Comparison of ENCODE assay signal across 8 cellular contexts in genomic region chr19:584240-585001, GRCh38. TPM values are rescaled to one million over a fixed set of nuclear protein-coding genes. Genes with fewer than 3 reads are reported as not detected.
DNase-seq lines count a peak whose midpoint lies in the region; ATAC-seq and TF ChIP-seq lines count a peak whose summit lies in the region.

No MANE protein-coding gene starts in this region.

- H3K9me3 ChIP-seq in Loucy (ENCODE audit: insufficient read depth, low read depth, low read length) (no peaks in the 10 kb centered on the region), thyroid gland (no peaks in the 10 kb centered on the region)

- TF ChIP-seq POLR2A in thyroid gland (IDR thresholded peaks at IDR 0.05), result no peak

- 49 to 61% methylated on average over 17 of the region's 38 CpGs for WGBS in thyroid gland, 2 donors

- H2AFZ ChIP-seq in Loucy (ENCODE audit: low read length), result no peak overlapping the region

- H3K9me3 Mint-ChIP-seq in activated CD4-positive, alpha-beta memory T cell treated with anti-CD3 and anti-CD28 coated beads for 36 hours, result no peaks in the 10 kb centered on the region
- H3K9me3 Mint-ChIP-seq in naive B cell, result no peaks in the 10 kb centered on the region

- intact Hi-C loops in activated CD4-positive, alpha-beta memory T cell treated with anti-CD3 and anti-CD28 coated beads for 36 hours (cut with micrococcal nuclease), result loop anchor here (5.0 to 10.0 kb wide), 2 partner anchors 50 to 148 kb away; partner anchors contain the start of genes FGF22 and POLRMT
- intact Hi-C loops in thyroid gland (cut with DNase I), result no loop called here

- peak; percentile 87 for TF ChIP-seq CTCF in Loucy (conservative IDR thresholded peaks at IDR 0.05; ENCODE audit: low read length)
- TF ChIP-seq CTCF in thyroid gland (IDR thresholded peaks at IDR 0.05), result peak; percentile 32 to 68 (median 44)

- H3K27ac ChIP-seq in thyroid gland, result no peak overlapping the region

- H3K27me3 Mint-ChIP-seq in activated CD4-positive, alpha-beta memory T cell treated with anti-CD3 and anti-CD28 coated beads for 36 hours, result peaks cover 5% of the 10 kb centered on the region
- H3K27me3 Mint-ChIP-seq in naive B cell, result peaks cover 4 to 23% (median 5%) of the 10 kb centered on the region in 3 donors

- H3K4me1 ChIP-seq in Loucy (ENCODE audit: insufficient read depth, low read length, poor library complexity, severe bottlenecking), result peaks cover 6% of the 10 kb centered on the region
- peaks cover 0 to 10% of the 10 kb centered on the region in 2 donors for H3K4me1 ChIP-seq in thyroid gland

- H3K79me2 ChIP-seq in Loucy (ENCODE audit: insufficient read depth, low read length), result peaks cover 12% of the 10 kb centered on the region

- no peak overlapping the region for H3K4me3 Mint-ChIP-seq in activated CD4-positive, alpha-beta memory T cell treated with anti-CD3 and anti-CD28 coated beads for 36 hours
- H3K4me3 Mint-ChIP-seq in naive B cell, result no peak overlapping the region

- peak; percentile 82 for ATAC-seq in naive B cell (ENCODE audit: low read depth in 2 of 2)
- no peak for ATAC-seq in HG03280 (IDR thresholded peaks at IDR 0.05; ENCODE audit: unreplicated experiment)

- H3K4me2 ChIP-seq in Loucy (ENCODE audit: low read depth, low read length, poor library complexity, severe bottlenecking), result no peak overlapping the region

- no peaks in the 10 kb centered on the region for H3K9me2 ChIP-seq in Loucy (replicated peaks; ENCODE audit: low read depth, low read length)

- POLR2A ChIA-PET in activated CD4-positive, alpha-beta memory T cell treated with anti-CD3 and anti-CD28 coated beads for 36 hours (lab: Charles Lee), result interaction anchor here (0.8 kb wide), 1 partner anchor 42 kb away, joined by 3 read pairs; no protein-coding TSS in a partner anchor

- CTCF ChIA-PET in activated CD4-positive, alpha-beta memory T cell treated with anti-CD3 and anti-CD28 coated beads for 36 hours (lab: Charles Lee), result interaction anchor here (0.6 to 3.9 kb wide), 18 partner anchors 9 to 185 kb away, joined by 3 to 22 read pairs (median 5); partner anchors contain the start of gene RNF126

- H3F3A ChIP-seq in Loucy (ENCODE audit: low read depth), result no peaks in the 10 kb centered on the region

- DNase-seq in EL (peak; percentile 48), naive B cell (peak; percentile 67), thyroid gland (peak in 1 of 2 donors; percentile 14), NCI-H2029 (lab: John Stamatoyannopoulos, UW) (no peak)
- peak; percentile 74 for DNase-seq in activated CD4-positive, alpha-beta memory T cell treated with anti-CD3 and anti-CD28 coated beads for 36 hours
- DNase-seq in effector CD4-positive, alpha-beta T cell, result peak; percentile 61

- no peak overlapping the region for H3K27ac Mint-ChIP-seq in activated CD4-positive, alpha-beta memory T cell treated with anti-CD3 and anti-CD28 coated beads for 36 hours
- no peak overlapping the region for H3K27ac Mint-ChIP-seq in naive B cell

- peaks cover 9% of the 10 kb centered on the region for H4K20me1 ChIP-seq in Loucy (ENCODE audit: insufficient read depth, low read length, poor library complexity, severe bottlenecking)

- no peaks in the 10 kb centered on the region for H3K27me3 ChIP-seq in Loucy (ENCODE audit: insufficient read depth, low read length, poor library complexity, severe bottlenecking)
- H3K27me3 ChIP-seq in thyroid gland, result peaks cover 9% of the 10 kb centered on the region

- H3K4me3 ChIP-seq in Loucy (ENCODE audit: low read length, poor library complexity, severe bottlenecking), result no peak overlapping the region
- no peak overlapping the region for H3K4me3 ChIP-seq in thyroid gland (replicated peaks in 1 of 3)

- peaks cover 3% of the 10 kb centered on the region for H3K36me3 Mint-ChIP-seq in activated CD4-positive, alpha-beta memory T cell treated with anti-CD3 and anti-CD28 coated beads for 36 hours
- H3K36me3 Mint-ChIP-seq in naive B cell, result no peaks in the 10 kb centered on the region

- H3K36me3 ChIP-seq in Loucy (ENCODE audit: insufficient read depth, low read length) (peaks cover 33% of the 10 kb centered on the region; the same call in 1 of the 2 replicates), thyroid gland (peaks cover 29 to 30% of the 10 kb centered on the region in 2 donors)

- H3K4me1 Mint-ChIP-seq in activated CD4-positive, alpha-beta memory T cell treated with anti-CD3 and anti-CD28 coated beads for 36 hours (ENCODE audit: low read depth), result peaks cover 4% of the 10 kb centered on the region
- H3K4me1 Mint-ChIP-seq in naive B cell, result peaks cover 0 to 11% (median 2%) of the 10 kb centered on the region in 3 donors

- no peak overlapping the region for H3K9ac ChIP-seq in Loucy (ENCODE audit: low read depth, low read length, poor library complexity, severe bottlenecking)

RNA-seq across cellular contexts. Expression of gene HCN2, which starts 5.3 kb away (rescaled TPM):
- total RNA-seq in activated CD4-positive, alpha-beta memory T cell treated with anti-CD3 and anti-CD28 coated beads for 36 hours, result 1 to 10 TPM in 1 of 2 experiments, under 1 TPM in 1; 1.00 to 1.0 TPM
- polyA plus RNA-seq in naive B cell (ENCODE audit: low read depth in 6 of 6), result not detected
- total RNA-seq in thyroid gland, result not detected

RNA-seq across cellular contexts. Expression of gene BSG, which starts 12.0 kb away (rescaled TPM):
- 100 to 1,000 TPM; 185 to 205 TPM for total RNA-seq in activated CD4-positive, alpha-beta memory T cell treated with anti-CD3 and anti-CD28 coated beads for 36 hours
- 100 to 1,000 TPM; 205 to 270 (median 235) TPM for polyA plus RNA-seq in naive B cell (ENCODE audit: low read depth in 6 of 6)
- 100 to 1,000 TPM; 349 to 702 (median 569) TPM for total RNA-seq in thyroid gland

RNA-seq across cellular contexts. Expression of gene GZMM, which starts 40.6 kb away (rescaled TPM):
- total RNA-seq in activated CD4-positive, alpha-beta memory T cell treated with anti-CD3 and anti-CD28 coated beads for 36 hours, result 10 to 100 TPM; 27.2 to 27.4 TPM
- 1 to 10 TPM in 2 of 6 donors, under 1 TPM in 2, not detected in 2; 0.40 to 1.5 (median 1.0) TPM for polyA plus RNA-seq in naive B cell (ENCODE audit: low read depth in 6 of 6)
- total RNA-seq in thyroid gland, result 1 to 10 TPM in 1 of 4 donors, under 1 TPM in 1, not detected in 2; 0.78 to 1.9 TPM

RNA-seq across cellular contexts. Expression of gene POLRMT, which starts 48.9 kb away (rescaled TPM):
- total RNA-seq in activated CD4-positive, alpha-beta memory T cell treated with anti-CD3 and anti-CD28 coated beads for 36 hours, result 10 to 100 TPM; 71.5 to 72.5 TPM
- 10 to 100 TPM; 12.1 to 56.8 (median 34.4) TPM for polyA plus RNA-seq in naive B cell (ENCODE audit: low read depth in 6 of 6)
- total RNA-seq in thyroid gland, result 10 to 100 TPM; 23.2 to 39.7 (median 33.1) TPM

RNA-seq across cellular contexts. Expression of gene CDC34, which starts 52.9 kb away (rescaled TPM):
- total RNA-seq in activated CD4-positive, alpha-beta memory T cell treated with anti-CD3 and anti-CD28 coated beads for 36 hours, result 10 to 100 TPM; 45.9 to 46.4 TPM
- 10 to 100 TPM; 17.7 to 30.6 (median 19.4) TPM for polyA plus RNA-seq in naive B cell (ENCODE audit: low read depth in 6 of 6)
- total RNA-seq in thyroid gland, result 10 to 100 TPM; 44.8 to 64.7 (median 48.2) TPM

Comparison
In these comparisons a context has a peak if more than half of its experiments do, and no peak if none do; other contexts are left out.
1. RNA of gene GZMM, which starts 40.6 kb away (total RNA-seq): 27.2 to 27.4 TPM in activated CD4-positive, alpha-beta memory T cell treated with anti-CD3 and anti-CD28 coated beads for 36 hours; 0.78 to 1.9 TPM in thyroid gland; every median in the first group is over 4 times any median in the second.